In genomic region chr12:130860311-130860710, GRCh38 we compare ENCODE assay signal across 29 cellular contexts.
"Had no signal": no experiment of that assay in that cellular context is flagged by ENCODE, and none has a peak within 500 bp of the region (broad histone marks: within the 10 kb centered on the region; RNA-seq: fewer than 3 reads in every experiment).

No MANE protein-coding gene starts in this region.

- H3K27me3 Mint-ChIP-seq: activated CD4-positive, alpha-beta T cell treated with anti-CD3 and anti-CD28 coated beads, Interleukin-2, amount 10 ng/mL, durations not matched to agents 7 days and 5 days; activated naive CD8-positive, alpha-beta T cell treated with anti-CD3 and anti-CD28 coated beads, Interleukin-2, amount 10 ng/mL, durations not matched to agents 7 days and 5 days had no signal

- H3K36me3 Mint-ChIP-seq: brain had no signal

- H3K9me3 ChIP-seq: ascending aorta, breast epithelium had no signal

- FAIRE-seq: frontal cortex had no signal

- H3K27ac Mint-ChIP-seq: activated CD4-positive, alpha-beta memory T cell treated with anti-CD3 and anti-CD28 coated beads, Interleukin-2, amount 10 ng/mL, durations not matched to agents 7 days and 5 days; activated CD4-positive, alpha-beta T cell treated with anti-CD3 and anti-CD28 coated beads, Interleukin-2, amount 10 ng/mL, durations not matched to agents 7 days and 5 days; activated naive CD4-positive, alpha-beta T cell treated with anti-CD3 and anti-CD28 coated beads for 36 hours; activated naive CD4-positive, alpha-beta T cell treated with anti-CD3 and anti-CD28 coated beads, Interleukin-2, amount 50 U/mL, for 72 hours; activated naive CD8-positive, alpha-beta T cell treated with anti-CD3 and anti-CD28 coated beads, Interleukin-2, amount 10 ng/mL, durations not matched to agents 7 days and 5 days; activated T-helper 1 cell treated with anti-CD3 and anti-CD28 coated beads, Interleukin-12 subunit alpha, Interleukin-12 subunit beta, Interleukin-2, Interleukin-4 antibody, amounts not matched to agents 30 ng/mL and 10 ng/mL and 1 ng/mL, durations not matched to agents 14 hours and 24 hours and 36 hours; activated T-helper 2 cell treated with anti-CD3 and anti-CD28 coated beads, Interferon-gamma antibody, Interleukin-2, Interleukin-4, amounts not matched to agents 10 μg/mL and 5 μg/mL and 100 μg/mL, durations not matched to agents 14 hours and 24 hours and 36 hours; brain; dendritic cell treated with granulocyte-macrophage colony-stimulating factor and Interleukin-4, amounts not matched to agents 40 ng/mL and 50 ng/mL, for 4 days; endodermal cell had no signal

- DNase-seq: activated CD4-positive, alpha-beta memory T cell treated with anti-CD3 and anti-CD28 coated beads, Interleukin-2, amount 10 ng/mL, durations not matched to agents 7 days and 5 days; activated CD4-positive, alpha-beta T cell treated with anti-CD3 and anti-CD28 coated beads for 1 hour; activated CD4-positive, alpha-beta T cell treated with anti-CD3 and anti-CD28 coated beads for 4 hours; activated CD4-positive, alpha-beta T cell treated with anti-CD3 and anti-CD28 coated beads, Interleukin-2, amount 10 ng/mL, durations not matched to agents 7 days and 5 days; activated CD4-positive, alpha-beta T cell treated with anti-CD3 and anti-CD28 coated beads, Interleukin-2, amount 50 U/mL, for 4 hours; activated effector memory CD4-positive, alpha-beta T cell treated with anti-CD3 and anti-CD28 coated beads, Interleukin-2, amount 50 U/mL, for 16 hours; activated naive CD4-positive, alpha-beta T cell treated with anti-CD3 and anti-CD28 coated beads for 36 hours; activated naive CD8-positive, alpha-beta T cell treated with anti-CD3 and anti-CD28 coated beads, Interleukin-2, amount 10 ng/mL, durations not matched to agents 7 days and 5 days; activated T-cell treated with anti-CD3 and anti-CD28 coated beads, Interleukin-2, amount 50 U/mL, for 1 hour; activated T-cell treated with anti-CD3 and anti-CD28 coated beads, Interleukin-2, amount 50 U/mL, for 48 hours; dorsolateral prefrontal cortex; effector memory CD4-positive, alpha-beta T cell; endodermal cell; foreskin fibroblast; head of caudate nucleus; T-helper 1 cell; T-helper 2 cell had no signal

- H3K4me3 Mint-ChIP-seq: activated CD4-positive, alpha-beta memory T cell treated with anti-CD3 and anti-CD28 coated beads, Interleukin-2, amount 10 ng/mL, durations not matched to agents 7 days and 5 days; activated CD4-positive, alpha-beta T cell treated with anti-CD3 and anti-CD28 coated beads, Interleukin-2, amount 10 ng/mL, durations not matched to agents 7 days and 5 days; activated naive CD4-positive, alpha-beta T cell treated with anti-CD3 and anti-CD28 coated beads for 36 hours; activated naive CD8-positive, alpha-beta T cell treated with anti-CD3 and anti-CD28 coated beads, Interleukin-2, amount 10 ng/mL, durations not matched to agents 7 days and 5 days; activated T-helper 1 cell treated with anti-CD3 and anti-CD28 coated beads, Interleukin-12 subunit alpha, Interleukin-12 subunit beta, Interleukin-2, Interleukin-4 antibody, amounts not matched to agents 30 ng/mL and 10 ng/mL and 1 ng/mL, durations not matched to agents 14 hours and 24 hours and 36 hours; brain; central memory CD8-positive, alpha-beta T cell; dendritic cell treated with granulocyte-macrophage colony-stimulating factor and Interleukin-4, amounts not matched to agents 40 ng/mL and 50 ng/mL, for 4 days; endodermal cell had no signal

- H3K4me1 ChIP-seq: ascending aorta, breast epithelium had no signal

- ATAC-seq: activated naive CD4-positive, alpha-beta T cell treated with anti-CD3 and anti-CD28 coated beads, Interleukin-2, amount 50 U/mL, for 72 hours; esophagus mucosa had no signal

- H3K4me3 ChIP-seq: ascending aorta, breast epithelium, cardiac muscle cell, coronary artery, dorsolateral prefrontal cortex had no signal

- H3K27me3 ChIP-seq: ascending aorta, breast epithelium, cardiac muscle cell had no signal

- H3K4me1 Mint-ChIP-seq: activated CD4-positive, alpha-beta memory T cell treated with anti-CD3 and anti-CD28 coated beads, Interleukin-2, amount 10 ng/mL, durations not matched to agents 7 days and 5 days; activated naive CD8-positive, alpha-beta T cell treated with anti-CD3 and anti-CD28 coated beads, Interleukin-2, amount 10 ng/mL, durations not matched to agents 7 days and 5 days; brain; central memory CD8-positive, alpha-beta T cell; endodermal cell had no signal

- H3K27ac ChIP-seq: ascending aorta, breast epithelium, cardiac muscle cell, coronary artery, dorsolateral prefrontal cortex had no signal

- H3K36me3 ChIP-seq: ascending aorta, breast epithelium, cardiac muscle cell had no signal
